In genomic region chr5:55407059-55407684, GRCh38 we compare ENCODE assay signal across 8 cellular contexts.
A peak's percentile ranks its signal among the peaks of the same experiment; 100 is the strongest.
DNase-seq lines count a peak whose midpoint lies in the region; ATAC-seq and TF ChIP-seq lines count a peak whose summit lies in the region.

No MANE protein-coding gene starts in this region.

- H3K9me3 Mint-ChIP-seq in activated T-helper 1 cell treated with anti-CD3 and anti-CD28 coated beads, Interleukin-12 subunit alpha, Interleukin-12 subunit beta, Interleukin-2, Interleukin-4 antibody, amounts not matched to agents 30 ng/mL and 10 ng/mL and 1 ng/mL, durations not matched to agents 14 hours and 24 hours and 36 hours, result no peaks in the 10 kb centered on the region
- H3K9me3 Mint-ChIP-seq in activated naive CD8-positive, alpha-beta T cell treated with anti-CD3 and anti-CD28 coated beads for 36 hours, result no peaks in the 10 kb centered on the region

- intact Hi-C loops in psoas muscle (cut with DNase I), result loop anchor here (1.0 to 10.0 kb wide), 3 partner anchors 62 to 285 kb away; no protein-coding TSS in a partner anchor
- intact Hi-C loops in activated T-helper 1 cell treated with anti-CD3 and anti-CD28 coated beads, Interleukin-12 subunit alpha, Interleukin-12 subunit beta, Interleukin-2, Interleukin-4 antibody, amounts not matched to agents 30 ng/mL and 10 ng/mL and 1 ng/mL, durations not matched to agents 14 hours and 24 hours and 36 hours (cut with micrococcal nuclease), result loop anchor here (1.0 kb wide), 1 partner anchor 284 kb away; no protein-coding TSS in a partner anchor

- TF ChIP-seq CTCF in AG09309 (IDR thresholded peaks at IDR 0.05; ENCODE audit: control insufficient read depth, insufficient read depth, low read depth, low read length, missing control alignments) (peak; percentile 79), GM12874 (IDR thresholded peaks at IDR 0.05; ENCODE audit: insufficient read depth, low read depth, low read length) (peak; percentile 39; the same call in 1 of the 2 replicates), foreskin fibroblast (IDR thresholded peaks at IDR 0.05; ENCODE audit: low read depth, low read length) (peak; percentile 74), psoas muscle (IDR thresholded peaks at IDR 0.05) (peak; percentile 69)

- no peak overlapping the region for H3K27ac Mint-ChIP-seq in activated T-helper 1 cell treated with anti-CD3 and anti-CD28 coated beads, Interleukin-12 subunit alpha, Interleukin-12 subunit beta, Interleukin-2, Interleukin-4 antibody, amounts not matched to agents 30 ng/mL and 10 ng/mL and 1 ng/mL, durations not matched to agents 14 hours and 24 hours and 36 hours
- no peak overlapping the region for H3K27ac Mint-ChIP-seq in activated naive CD8-positive, alpha-beta T cell treated with anti-CD3 and anti-CD28 coated beads for 36 hours

- DNase-seq in AG09309 (ENCODE audit: low read depth) (peak; percentile 20), SK-MEL-5 (ENCODE audit: low read depth, low spot score) (peak; percentile 65), foreskin fibroblast (peak; percentile 59 to 84), psoas muscle (no peak)
- no peak for DNase-seq in activated T-helper 1 cell treated with anti-CD3 and anti-CD28 coated beads, Interleukin-12 subunit alpha, Interleukin-12 subunit beta, Interleukin-2, Interleukin-4 antibody, amounts not matched to agents 30 ng/mL and 10 ng/mL and 1 ng/mL, durations not matched to agents 14 hours and 24 hours and 36 hours (ENCODE audit: low spot score)
- DNase-seq in activated naive CD8-positive, alpha-beta T cell treated with anti-CD3 and anti-CD28 coated beads for 36 hours, result no peak

- H3K27me3 ChIP-seq in psoas muscle (ENCODE audit: insufficient read depth in 3 of 3, low read length in 2 of 3), result no peaks in the 10 kb centered on the region

- H3K4me1 ChIP-seq in psoas muscle, result no peaks in the 10 kb centered on the region

- peaks cover 4 to 74% of the 10 kb centered on the region in 2 donors for H3K36me3 ChIP-seq in psoas muscle (ENCODE audit: insufficient read depth in 1 of 2, low read depth in 1 of 2)

- ATAC-seq in psoas muscle, result peak in 3 of 4 donors; percentile 71 to 91 (median 87)
- ATAC-seq in HG03565 (IDR thresholded peaks at IDR 0.05; ENCODE audit: unreplicated experiment), result no peak

- no peaks in the 10 kb centered on the region for H3K9me3 ChIP-seq in psoas muscle

- H3K4me3 ChIP-seq in AG09309 (ENCODE audit: control insufficient read depth, low read depth, low read length), result no peak overlapping the region
- H3K4me3 ChIP-seq in foreskin fibroblast (ENCODE audit: low read depth in 1 of 2, low read length in 2 of 2), result no peak overlapping the region
- no peak overlapping the region for H3K4me3 ChIP-seq in psoas muscle

- no peak overlapping the region for H3K27ac ChIP-seq in psoas muscle

- H3K4me3 Mint-ChIP-seq in activated T-helper 1 cell treated with anti-CD3 and anti-CD28 coated beads, Interleukin-12 subunit alpha, Interleukin-12 subunit beta, Interleukin-2, Interleukin-4 antibody, amounts not matched to agents 30 ng/mL and 10 ng/mL and 1 ng/mL, durations not matched to agents 14 hours and 24 hours and 36 hours, result no peak overlapping the region
- no peak overlapping the region for H3K4me3 Mint-ChIP-seq in activated naive CD8-positive, alpha-beta T cell treated with anti-CD3 and anti-CD28 coated beads for 36 hours

- H3K4me1 Mint-ChIP-seq in activated T-helper 1 cell treated with anti-CD3 and anti-CD28 coated beads, Interleukin-12 subunit alpha, Interleukin-12 subunit beta, Interleukin-2, Interleukin-4 antibody, amounts not matched to agents 30 ng/mL and 10 ng/mL and 1 ng/mL, durations not matched to agents 14 hours and 24 hours and 36 hours (ENCODE audit: low read depth), result peaks cover 6% of the 10 kb centered on the region
- peaks cover 10% of the 10 kb centered on the region for H3K4me1 Mint-ChIP-seq in activated naive CD8-positive, alpha-beta T cell treated with anti-CD3 and anti-CD28 coated beads for 36 hours

- in situ Hi-C loops in SK-MEL-5 (cut with HindIII; ENCODE audit: low pct_unique_long_range_greater_than_20kb, low sequenced_read_pairs), result no loop called here

- no peaks in the 10 kb centered on the region for H3K27me3 Mint-ChIP-seq in activated T-helper 1 cell treated with anti-CD3 and anti-CD28 coated beads, Interleukin-12 subunit alpha, Interleukin-12 subunit beta, Interleukin-2, Interleukin-4 antibody, amounts not matched to agents 30 ng/mL and 10 ng/mL and 1 ng/mL, durations not matched to agents 14 hours and 24 hours and 36 hours (ENCODE audit: insufficient read depth)
- H3K27me3 Mint-ChIP-seq in activated naive CD8-positive, alpha-beta T cell treated with anti-CD3 and anti-CD28 coated beads for 36 hours, result no peaks in the 10 kb centered on the region

- WGBS in psoas muscle, 3 donors, result 11 to 23% (median 18%) methylated on average over 1 of the region's 1 CpG

- peaks cover 22% of the 10 kb centered on the region for H3K36me3 Mint-ChIP-seq in activated T-helper 1 cell treated with anti-CD3 and anti-CD28 coated beads, Interleukin-12 subunit alpha, Interleukin-12 subunit beta, Interleukin-2, Interleukin-4 antibody, amounts not matched to agents 30 ng/mL and 10 ng/mL and 1 ng/mL, durations not matched to agents 14 hours and 24 hours and 36 hours (ENCODE audit: low read depth)
- H3K36me3 Mint-ChIP-seq in activated naive CD8-positive, alpha-beta T cell treated with anti-CD3 and anti-CD28 coated beads for 36 hours, result peaks cover 13% of the 10 kb centered on the region

Comparison
In these comparisons a context has a peak if more than half of its experiments do, and no peak if none do; other contexts are left out.
1. DNase-seq: peak in AG09309 (single experiment), SK-MEL-5 (single experiment) and foreskin fibroblast (2 of 2); none in psoas muscle (0 of 2), activated T-helper 1 cell treated with anti-CD3 and anti-CD28 coated beads, Interleukin-12 subunit alpha, Interleukin-12 subunit beta, Interleukin-2, Interleukin-4 antibody, amounts not matched to agents 30 ng/mL and 10 ng/mL and 1 ng/mL, durations not matched to agents 14 hours and 24 hours and 36 hours (single experiment) and activated naive CD8-positive, alpha-beta T cell treated with anti-CD3 and anti-CD28 coated beads for 36 hours (single experiment).
2. Peak in every context shown above with its lines, with median percentiles within 50 percentile points of each other: CTCF ChIP-seq.